1 cellular context compared by ENCODE assay signal in the genomic region with DNA sequence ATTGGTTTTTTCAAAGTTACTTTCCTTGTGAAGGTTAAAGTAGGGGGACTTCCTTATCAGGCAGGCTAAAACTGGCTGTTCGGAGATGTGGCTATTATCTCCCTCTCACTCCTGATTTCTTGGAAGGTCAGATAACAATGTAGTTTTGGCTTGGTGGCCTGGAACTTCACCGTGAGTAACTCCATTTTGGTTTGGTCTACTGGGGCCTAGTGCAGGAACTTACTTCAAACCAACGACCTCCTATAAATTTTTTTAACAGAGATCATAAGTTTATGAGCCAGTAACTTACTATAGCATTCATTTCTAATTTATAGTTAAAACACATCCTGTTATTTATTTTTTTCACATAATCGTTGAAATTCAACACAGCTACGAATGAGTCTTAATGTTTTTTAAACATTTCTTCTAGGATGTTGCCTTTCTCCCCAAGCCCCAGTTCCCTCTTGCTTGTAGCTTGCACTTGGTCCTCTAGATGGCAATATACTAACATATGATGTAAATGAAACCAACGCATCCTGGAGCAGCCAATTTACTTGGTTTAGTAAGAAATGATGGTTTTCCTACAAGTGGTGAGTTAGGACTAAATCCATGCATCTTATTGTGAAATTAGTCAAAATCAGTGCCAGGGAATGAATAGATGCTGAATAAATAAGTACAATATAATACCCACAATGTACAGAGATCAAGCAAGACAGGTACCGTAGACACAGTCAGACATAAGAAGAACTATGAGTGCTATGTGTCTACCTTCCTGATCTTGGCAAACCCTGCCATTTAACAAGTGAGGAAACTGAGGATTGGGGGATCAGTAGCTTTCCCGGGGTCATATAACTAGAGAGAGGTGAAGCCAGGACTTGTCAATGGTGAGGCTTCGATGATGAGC.
TF ChIP-seq lines count a peak whose summit lies in the region.

No MANE protein-coding gene starts in this region.

TF ChIP-seq in HepG2, 621 proteins besides CTCF, POLR2A, EP300 and RAD21:
- peak; percentile 22; the same call in 1 of the 2 replicates for TF ChIP-seq SMC3 (IDR thresholded peaks at IDR 0.05; ENCODE audit: low read length)
- TF ChIP-seq STAG1 (CRISPR knock-in tag; IDR thresholded peaks at IDR 0.05), result peak; percentile 87
